ENCODE assay signal across 11 cellular contexts in the genomic region with DNA sequence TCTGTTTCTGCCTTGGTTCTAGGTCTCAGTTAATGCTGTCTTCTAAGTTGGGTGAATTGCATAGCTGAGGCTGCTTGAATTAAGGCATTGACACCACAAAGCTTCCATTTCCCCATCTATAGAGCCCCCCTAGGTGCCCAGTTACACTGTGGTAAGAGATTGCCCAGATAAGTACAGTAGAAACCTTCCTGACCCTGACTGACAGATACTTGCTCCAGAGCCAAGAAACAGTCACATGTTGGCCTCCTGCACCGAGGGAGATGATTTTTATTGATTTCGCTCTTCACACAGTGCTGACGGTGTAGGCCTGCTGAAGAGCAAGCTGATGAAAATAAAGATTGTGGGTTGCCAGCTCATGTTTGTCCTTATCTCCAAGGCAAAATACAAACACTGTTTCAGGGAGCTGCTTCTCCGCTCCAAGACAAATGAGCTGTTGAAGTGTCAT.
DNase-seq lines count a peak whose midpoint lies in the region; ATAC-seq, FAIRE-seq and TF ChIP-seq lines count a peak whose summit lies in the region.
"Had no signal": no experiment of that assay in that cellular context is flagged by ENCODE, and none has a peak within 500 bp of the region (broad histone marks: within the 10 kb centered on the region; RNA-seq: fewer than 3 reads in every experiment).

No MANE protein-coding gene starts in this region.

- POLR2A ChIA-PET in PC-9 (lab: Charles Lee; ENCODE audit: unreplicated experiment) (interaction anchor here (0.6 kb wide), 1 partner anchor 13 kb away, joined by 6 read pairs; no protein-coding TSS in a partner anchor), T-cell (lab: Charles Lee) (interaction anchor here in 1 of 2 donors (0.6 kb wide), 1 partner anchor 17 kb away, joined by 4 read pairs; no protein-coding TSS in a partner anchor)

- H3K4me2 ChIP-seq in PC-9 = no peak overlapping the region

- H3K9me3 Mint-ChIP-seq in T-cell = peaks cover 0 to 6% (median 0%) of the 10 kb centered on the region in 3 donors

- no peak for TF ChIP-seq CTCF in PC-9 (conservative IDR thresholded peaks at IDR 0.05)
- no peak for TF ChIP-seq CTCF in omental fat pad (IDR thresholded peaks at IDR 0.05)

- H3K4me1 Mint-ChIP-seq in T-cell = no peaks in the 10 kb centered on the region

- H3K36me3 Mint-ChIP-seq in T-cell = peaks cover 55% of the 10 kb centered on the region

- CTCF ChIA-PET in PC-9 (lab: Charles Lee) (no interaction called here), T-cell (lab: Charles Lee) (no interaction called here)

- BruUV-seq in PC-9 (replicated peaks; lab: Mats Ljungman, UMichigan) = no TSS peak

- H3K27ac ChIP-seq in PC-9 = no peak overlapping the region

- H3K27me3 ChIP-seq in PC-9 (ENCODE audit: insufficient read depth, low read depth) = no peaks in the 10 kb centered on the region

- intact Hi-C loops in PC-9 (cut with micrococcal nuclease; ENCODE audit: unreplicated experiment) = no loop called here

- H3F3A ChIP-seq in PC-9 (ENCODE audit: insufficient read depth, low read depth) = no peaks in the 10 kb centered on the region

- no peaks in the 10 kb centered on the region; the same call in 1 of the 2 replicates for H3K9me2 ChIP-seq in PC-9 (ENCODE audit: insufficient read depth)

- no peak overlapping the region for H3K4me3 ChIP-seq in Jurkat, Clone E6-1 (ENCODE audit: low read length)
- no peak overlapping the region for H3K4me3 ChIP-seq in PC-9

- H3K27me3 Mint-ChIP-seq in T-cell = no peaks in the 10 kb centered on the region

- no peak overlapping the region for H3K4me3 Mint-ChIP-seq in T-cell

- H3K4me1 ChIP-seq in PC-9 (replicated peaks; ENCODE audit: insufficient read depth) = no peaks in the 10 kb centered on the region

- no peak overlapping the region for H3K27ac Mint-ChIP-seq in T-cell

- H4K20me1 ChIP-seq in PC-9 (ENCODE audit: insufficient read depth) = no peaks in the 10 kb centered on the region

- no peaks in the 10 kb centered on the region for H3K79me2 ChIP-seq in PC-9 (ENCODE audit: low read depth)

- FAIRE-seq in H54 (lab: Jason Lieb, UNC) = no peak
- FAIRE-seq in GM12892 (lab: Jason Lieb, UNC) = no peak
- FAIRE-seq: RCC 7860 had no signal

- no peak overlapping the region for H2AFZ ChIP-seq in PC-9

- peak; percentile 43 for DNase-seq in Jurkat, Clone E6-1 (ENCODE audit: low read depth, low spot score)
- peak; percentile 29 to 79 for DNase-seq in PC-9
- peak; percentile 62 to 90 for DNase-seq in erythroblast (lab: John Stamatoyannopoulos, UW)
- DNase-seq in omental fat pad (ENCODE audit: low spot score) = no peak
- no peak for DNase-seq in H54 (ENCODE audit: insufficient read length, low spot score)
- no peak for DNase-seq in T-cell
- no peak for DNase-seq in GM12892 (ENCODE audit: insufficient read length)
- DNase-seq in dedifferentiated amniotic fluid mesenchymal stem cell (ENCODE audit: extremely low spot score) = no peak
- DNase-seq: COR-L47, NCI-H187 had no signal

- no peak for TF ChIP-seq POLR2A in erythroblast (IDR thresholded peaks at IDR 0.05; ENCODE audit: low read length)
- no peak for TF ChIP-seq POLR2A in H54 (IDR thresholded peaks at IDR 0.05; ENCODE audit: low read depth, low read length)
- no peak for TF ChIP-seq POLR2A in GM12892 (IDR thresholded peaks at IDR 0.05; ENCODE audit: low read depth, low read length)

- peak; percentile 55 for ATAC-seq in omental fat pad (ENCODE audit: low FRiP score)
- no peak for ATAC-seq in T-cell (replicated peaks in 1 of 4)

- H3K36me3 ChIP-seq in PC-9 (ENCODE audit: low read depth) = no peaks in the 10 kb centered on the region

- H3K9me3 ChIP-seq in PC-9 (ENCODE audit: insufficient read depth, low read depth) = no peaks in the 10 kb centered on the region

Comparison
In these comparisons a context has a peak if more than half of its experiments do, and no peak if none do; other contexts are left out.
1. DNase-seq: peak in Jurkat, Clone E6-1 (single experiment), PC-9 (2 of 2) and erythroblast (2 of 2); none in omental fat pad (single experiment), H54 (single experiment), T-cell (0 of 34), GM12892 (single experiment) and dedifferentiated amniotic fluid mesenchymal stem cell (single experiment).